In the genomic region with DNA sequence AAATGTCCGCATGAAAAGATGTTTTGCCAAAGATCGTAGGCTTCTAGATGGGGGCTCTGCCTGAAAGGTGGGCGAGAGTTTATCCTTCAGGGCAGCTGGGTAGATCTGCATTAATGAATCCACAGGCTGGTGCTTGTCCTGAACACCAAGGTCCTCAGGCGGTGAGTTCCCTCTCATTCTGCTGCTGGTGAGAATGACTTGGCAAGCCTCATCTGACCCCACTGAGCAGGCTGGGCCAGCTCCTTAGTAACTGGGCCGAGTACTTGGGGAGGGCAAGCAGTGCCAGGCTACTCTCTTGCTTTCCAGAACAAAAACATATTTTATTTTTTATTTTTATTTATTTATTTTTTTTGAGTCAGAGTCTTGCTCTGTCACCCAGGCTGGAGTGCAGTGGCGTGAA, we compare ENCODE assay signal across 24 cellular contexts. TPM values are rescaled to one million over a fixed set of nuclear protein-coding genes. Genes with fewer than 3 reads are reported as not detected.
A peak's percentile ranks its signal among the peaks of the same experiment; 100 is the strongest.
DNase-seq lines count a peak whose midpoint lies in the region; ATAC-seq and TF ChIP-seq lines count a peak whose summit lies in the region.
"Had no signal": no experiment of that assay in that cellular context is flagged by ENCODE, and none has a peak within 500 bp of the region (broad histone marks: within the 10 kb centered on the region; RNA-seq: fewer than 3 reads in every experiment).

No MANE protein-coding gene starts in this region.

- peak; percentile 23 for DNase-seq in Ammon's horn (ENCODE audit: low spot score)
- peak; percentile 36 for DNase-seq in COLO668 (lab: John Stamatoyannopoulos, UW; ENCODE audit: unreplicated experiment)
- DNase-seq in NCI-H69 (lab: John Stamatoyannopoulos, UW): peak; percentile 77
- DNase-seq in epithelial cell of esophagus (ENCODE audit: low read depth): peak; percentile 40
- no peak for DNase-seq in left lung
- DNase-seq in SIG-M5 treated with dmso at 0.1 percent for 504 hours (lab: John Stamatoyannopoulos, UW; ENCODE audit: unreplicated experiment): no peak
- DNase-seq in GM10266 (ENCODE audit: extremely low spot score): no peak
- no peak for DNase-seq in heart left ventricle
- DNase-seq: CD8-positive, alpha-beta memory T cell; GOT3; HFFc6; NCI-H1694; NCI-H2029 treated with DMSO at 0.1 percent for 48 hours; NCI-H2171; NCI-H345; NK-92 treated with Interleukin-12 subunit alpha and Interleukin-12 subunit beta, amount 100 ng/mL, for 24 hours; PC-3; T-helper 2 cell had no signal

- H3K4me3 ChIP-seq in epithelial cell of esophagus (ENCODE audit: low read length): no peak overlapping the region
- H3K4me3 ChIP-seq in left lung: no peak overlapping the region
- no peak overlapping the region for H3K4me3 ChIP-seq in heart left ventricle
- H3K4me3 ChIP-seq: GM12878, HAP-1, SJSA1 had no signal

- intact Hi-C loops in left lung (cut with DNase I) (no loop called here), heart left ventricle (cut with DNase I) (loop anchor here in 1 of 10 donors (10.0 kb wide), 1 partner anchor 77 kb away; no protein-coding TSS in a partner anchor)

- no peaks in the 10 kb centered on the region for H3K9me3 ChIP-seq in left lung
- H3K9me3 ChIP-seq in heart left ventricle: no peaks in the 10 kb centered on the region
- H3K9me3 ChIP-seq: HAP-1, SJSA1 had no signal

- ATAC-seq in left lung (no peak), heart left ventricle (no peak)
- ATAC-seq: GM12878, PC-3, Right ventricle myocardium inferior had no signal

- H3K4me1 ChIP-seq in left lung: no peaks in the 10 kb centered on the region
- no peaks in the 10 kb centered on the region for H3K4me1 ChIP-seq in heart left ventricle
- H3K4me1 ChIP-seq: HAP-1, SJSA1 had no signal

- H3K27me3 ChIP-seq in left lung (peaks cover 0 to 17% of the 10 kb centered on the region in 2 donors), heart left ventricle (peaks cover 0 to 21% (median 0%) of the 10 kb centered on the region in 9 donors)
- H3K27me3 ChIP-seq: SJSA1 had no signal

- TF ChIP-seq CTCF in epithelial cell of esophagus (IDR thresholded peaks at IDR 0.05; ENCODE audit: insufficient read depth, low read depth, low read length, missing control alignments) (no peak), left lung (IDR thresholded peaks at IDR 0.05) (no peak), GM10266 (IDR thresholded peaks at IDR 0.05; ENCODE audit: control insufficient read depth, insufficient read depth, low read depth, missing control alignments) (no peak), heart left ventricle (IDR thresholded peaks at IDR 0.05) (no peak)

- TF ChIP-seq POLR2A in heart left ventricle (IDR thresholded peaks at IDR 0.05): no peak

- no peak overlapping the region for H3K27ac ChIP-seq in left lung
- no peak overlapping the region for H3K27ac ChIP-seq in heart left ventricle
- H3K27ac ChIP-seq: HL-60, SJSA1 had no signal

- H3K36me3 ChIP-seq in left lung (no peaks in the 10 kb centered on the region), heart left ventricle (no peaks in the 10 kb centered on the region)
- H3K36me3 ChIP-seq: HAP-1 had no signal

- 91 to 94% (median 92%) methylated on average over 6 of the region's 6 CpGs for WGBS in heart left ventricle, 4 donors

RNA-seq across cellular contexts. Expression of gene MGAT5B, which starts 36.9 kb away (rescaled TPM):
- total RNA-seq in left lung: 1 to 10 TPM; 1.0 to 1.2 TPM
- total RNA-seq in heart left ventricle: under 1 TPM in 4 of 9 donors, not detected in 5; 0.13 to 0.21 (median 0.15) TPM
- polyA plus RNA-seq in heart left ventricle: under 1 TPM in 1 of 2 donors, not detected in 1; 0.07 TPM
- total RNA-seq: Right ventricle myocardium inferior had no signal
- polyA plus RNA-seq: CD14-positive monocyte, GM12878 had no signal

Comparison
In these comparisons a context has a peak if more than half of its experiments do, and no peak if none do; other contexts are left out.
1. DNase-seq: peak in Ammon's horn (single experiment), COLO668 (single experiment), NCI-H69 (single experiment) and epithelial cell of esophagus (single experiment); none in left lung (0 of 2), SIG-M5 treated with dmso at 0.1 percent for 504 hours (single experiment), GM10266 (single experiment) and heart left ventricle (0 of 5).